ENCODE assay signal across 9 cellular contexts in the genomic region with DNA sequence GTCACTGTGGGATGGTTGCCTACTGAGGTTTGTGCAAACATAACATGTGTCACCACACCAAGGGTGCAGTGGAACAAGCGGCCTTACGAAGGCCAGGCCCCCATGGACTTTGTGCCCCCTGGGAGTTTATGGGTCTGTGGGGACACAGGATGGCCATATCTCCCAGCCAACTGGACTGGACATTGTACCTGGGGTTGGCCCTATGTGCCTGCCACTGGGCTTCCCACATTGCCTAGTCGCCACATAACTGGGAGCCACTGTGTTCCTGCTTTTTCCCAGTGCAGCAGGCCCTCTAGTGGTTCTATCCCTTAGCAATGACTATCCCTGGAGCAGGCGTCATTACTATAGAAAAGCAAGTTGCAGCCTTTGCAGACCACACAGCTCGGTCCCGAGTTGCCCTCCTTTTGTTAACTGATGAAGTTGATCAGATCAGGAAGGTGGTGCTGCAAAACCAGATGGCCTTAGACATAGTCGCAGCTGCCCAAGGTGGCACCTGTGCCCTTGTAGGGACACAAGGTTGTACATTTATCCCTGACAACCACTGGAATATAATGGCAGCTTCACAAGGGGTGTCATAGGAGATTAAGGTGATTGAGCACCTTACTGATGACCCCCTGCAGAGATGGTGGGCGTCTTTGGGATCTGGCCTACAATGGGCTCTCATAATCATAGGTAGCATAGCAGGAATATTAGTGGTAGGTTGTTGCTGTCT. TPM values are rescaled to one million over a fixed set of nuclear protein-coding genes. Genes with fewer than 3 reads are reported as not detected.
A peak's percentile ranks its signal among the peaks of the same experiment; 100 is the strongest.
DNase-seq lines count a peak whose midpoint lies in the region; ATAC-seq and TF ChIP-seq lines count a peak whose summit lies in the region.
"Had no signal": no experiment of that assay in that cellular context is flagged by ENCODE, and none has a peak within 500 bp of the region (broad histone marks: within the 10 kb centered on the region; RNA-seq: fewer than 3 reads in every experiment).

No MANE protein-coding gene starts in this region.

- H3K9me3 Mint-ChIP-seq in neural crest cell: no peaks in the 10 kb centered on the region

- H3K4me1 Mint-ChIP-seq in neural crest cell: no peaks in the 10 kb centered on the region

- H3K27ac Mint-ChIP-seq in neural crest cell (ENCODE audit: unreplicated experiment): no peak overlapping the region

- no peaks in the 10 kb centered on the region for H3K9me2 ChIP-seq in Loucy (replicated peaks; ENCODE audit: low read depth, low read length)

- no peaks in the 10 kb centered on the region for H3K27me3 ChIP-seq in Loucy (ENCODE audit: insufficient read depth, low read length, poor library complexity, severe bottlenecking)

- no peaks in the 10 kb centered on the region for H3K36me3 ChIP-seq in Loucy (ENCODE audit: insufficient read depth, low read length)

- ATAC-seq in stimulated activated naive CD8-positive, alpha-beta T cell treated with anti-CD3 and anti-CD28 coated beads, Interleukin-15, Interleukin-2, amounts not matched to agents 100 U/mL and 50 U/mL, for 24 hours: no peak
- ATAC-seq in HG03469 (IDR thresholded peaks at IDR 0.05; ENCODE audit: unreplicated experiment): no peak

- H3K4me3 Mint-ChIP-seq in neural crest cell: peak overlapping the region; percentile 61

- peak overlapping the region; percentile 54; the same call in 1 of the 2 replicates for H2AFZ ChIP-seq in Loucy (ENCODE audit: low read length)

- no peaks in the 10 kb centered on the region for H3K9me3 ChIP-seq in Loucy (ENCODE audit: insufficient read depth, low read depth, low read length)

- H3K4me1 ChIP-seq in Loucy (ENCODE audit: insufficient read depth, low read length, poor library complexity, severe bottlenecking): peaks cover 19% of the 10 kb centered on the region

- H3K27me3 Mint-ChIP-seq in neural crest cell (ENCODE audit: low read depth): peaks cover 8% of the 10 kb centered on the region

- TF ChIP-seq CTCF in Loucy (conservative IDR thresholded peaks at IDR 0.05; ENCODE audit: low read length) (peak; percentile 74), cardiac fibroblast (IDR thresholded peaks at IDR 0.05; ENCODE audit: low read depth, low read length) (peak; percentile 83), neural crest cell (conservative IDR thresholded peaks at IDR 0.05) (peak; percentile 63)

- DNase-seq in ELF-1 (ENCODE audit: low read depth, low spot score) (peak; percentile 70), cardiac fibroblast (ENCODE audit: low read depth in 2 of 2) (peak; percentile 64 to 74), neural crest cell (ENCODE audit: low read depth, low spot score) (no peak), NOMO-1 treated with dmso at 0.1 percent for 144 hours (lab: John Stamatoyannopoulos, UW; ENCODE audit: unreplicated experiment) (no peak)
- DNase-seq in activated effector memory CD4-positive, alpha-beta T cell treated with anti-CD3 and anti-CD28 coated beads, Interleukin-2, amount 50 U/mL, for 16 hours: no peak
- no peak for DNase-seq in stimulated activated naive CD8-positive, alpha-beta T cell treated with anti-CD3 and anti-CD28 coated beads, Interleukin-15, Interleukin-2, amounts not matched to agents 100 U/mL and 50 U/mL, for 24 hours

- H3K4me3 ChIP-seq in Loucy (ENCODE audit: low read length, poor library complexity, severe bottlenecking) (no peak overlapping the region), cardiac fibroblast (replicated peaks in 1 of 2; ENCODE audit: low read depth in 2 of 2, low read length in 2 of 2) (no peak overlapping the region)

- 0 out of 2 replicates have a peak, but pooled peaks cover 1% of the 10 kb centered on the region for H3F3A ChIP-seq in Loucy (ENCODE audit: low read depth)

- no peaks in the 10 kb centered on the region for H4K20me1 ChIP-seq in Loucy (ENCODE audit: insufficient read depth, low read length, poor library complexity, severe bottlenecking)

- H3K9ac ChIP-seq in Loucy (ENCODE audit: low read depth, low read length, poor library complexity, severe bottlenecking): no peak overlapping the region

- H3K4me2 ChIP-seq in Loucy (ENCODE audit: low read depth, low read length, poor library complexity, severe bottlenecking): no peak overlapping the region

- H3K79me2 ChIP-seq in Loucy (ENCODE audit: insufficient read depth, low read length): no peaks in the 10 kb centered on the region

- no peaks in the 10 kb centered on the region for H3K36me3 Mint-ChIP-seq in neural crest cell (ENCODE audit: low read depth)

RNA-seq across cellular contexts. Expression of a gene that starts 15.2 kb away (rescaled TPM):
- not detected in 2 replicates for total RNA-seq in neural crest cell
- total RNA-seq: temporal lobe had no signal

RNA-seq across cellular contexts. Expression of a gene that starts 18.5 kb away (rescaled TPM):
- total RNA-seq in neural crest cell: not detected in 2 replicates
- total RNA-seq: temporal lobe had no signal

RNA-seq across cellular contexts. Expression of a gene that starts 35.1 kb away (rescaled TPM):
- total RNA-seq in neural crest cell: not detected in 2 replicates
- total RNA-seq: temporal lobe had no signal

RNA-seq across cellular contexts. Expression of a gene that starts 45.5 kb away (rescaled TPM):
- not detected in 2 replicates for total RNA-seq in neural crest cell
- total RNA-seq: temporal lobe had no signal

Comparison
In these comparisons a context has a peak if more than half of its experiments do, and no peak if none do; other contexts are left out.
1. DNase-seq: peak in ELF-1 (single experiment) and cardiac fibroblast (2 of 2); none in neural crest cell (single experiment), NOMO-1 treated with dmso at 0.1 percent for 144 hours (single experiment), activated effector memory CD4-positive, alpha-beta T cell treated with anti-CD3 and anti-CD28 coated beads, Interleukin-2, amount 50 U/mL, for 16 hours (single experiment) and stimulated activated naive CD8-positive, alpha-beta T cell treated with anti-CD3 and anti-CD28 coated beads, Interleukin-15, Interleukin-2, amounts not matched to agents 100 U/mL and 50 U/mL, for 24 hours (single experiment).
2. Peak in every context shown above with its lines, with median percentiles within 50 percentile points of each other: CTCF ChIP-seq.